In the genomic region with DNA sequence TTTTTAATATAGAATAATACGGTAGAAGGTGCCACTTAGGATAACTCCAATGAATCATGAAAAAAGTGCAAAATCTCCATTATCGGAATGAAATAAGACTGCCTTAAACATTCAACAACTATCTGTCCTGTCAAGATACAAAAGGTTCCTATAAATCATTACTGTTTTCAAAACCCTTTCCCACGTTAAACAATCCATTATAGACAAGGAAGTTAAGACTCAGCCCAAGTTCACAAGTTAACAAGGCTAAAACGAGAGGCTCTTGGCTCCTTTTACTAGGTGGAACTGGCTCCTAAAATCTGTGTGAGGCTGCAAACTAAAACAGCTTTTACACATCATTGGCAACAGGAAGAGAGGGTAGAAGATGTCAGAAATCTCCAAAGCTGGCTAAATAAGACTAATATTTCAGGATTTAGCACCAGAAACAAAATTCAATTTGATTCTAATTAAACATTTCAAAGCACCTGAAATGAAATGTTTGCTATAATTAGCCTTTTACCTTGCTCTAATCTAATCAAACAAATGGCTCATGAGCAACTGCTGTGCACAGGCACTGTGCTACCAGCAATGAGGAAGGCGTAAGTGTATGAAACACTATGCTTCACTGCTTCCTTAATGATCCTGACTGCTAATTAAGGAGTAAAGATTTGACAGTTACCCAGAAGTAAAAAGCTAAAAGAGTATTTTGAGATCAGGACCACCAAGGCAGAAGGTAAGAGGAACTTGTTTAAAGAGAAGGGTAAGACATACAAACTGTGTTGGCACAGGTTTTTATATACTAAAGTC, we compare ENCODE assay signal across 18 cellular contexts.
DNase-seq lines count a peak whose midpoint lies in the region; ATAC-seq and TF ChIP-seq lines count a peak whose summit lies in the region.
"Had no signal": no experiment of that assay in that cellular context is flagged by ENCODE, and none has a peak within 500 bp of the region (broad histone marks: within the 10 kb centered on the region; RNA-seq: fewer than 3 reads in every experiment).

No MANE protein-coding gene starts in this region.

- H3K4me2 ChIP-seq in DOHH2 (ENCODE audit: low read length) (peak overlapping the region; percentile 38), PC-9 (no peak overlapping the region), osteoblast (ENCODE audit: insufficient read depth, low read length) (no peak overlapping the region)

- CTCF ChIA-PET in PC-9 (lab: Charles Lee), result interaction anchor here (0.7 kb wide), 1 partner anchor 9 kb away, joined by 4 read pairs; no protein-coding TSS in a partner anchor

- peaks cover 24% of the 10 kb centered on the region for H3K4me1 ChIP-seq in DOHH2 (ENCODE audit: control insufficient read depth, low read length)
- no peaks in the 10 kb centered on the region for H3K4me1 ChIP-seq in mucosa of descending colon (ENCODE audit: low read depth)
- H3K4me1 ChIP-seq in PC-9 (replicated peaks; ENCODE audit: insufficient read depth), result no peaks in the 10 kb centered on the region
- H3K4me1 ChIP-seq in osteoblast (ENCODE audit: insufficient read depth, low read length), result peaks cover 33% of the 10 kb centered on the region

- H3F3A ChIP-seq in DOHH2 (ENCODE audit: control insufficient read depth, insufficient read depth) (no peaks in the 10 kb centered on the region), PC-9 (ENCODE audit: insufficient read depth, low read depth) (peaks cover 9% of the 10 kb centered on the region; the same call in 1 of the 2 replicates)

- H3K27me3 ChIP-seq in DOHH2 (ENCODE audit: control insufficient read depth, low read length) (no peaks in the 10 kb centered on the region), PC-9 (ENCODE audit: insufficient read depth, low read depth) (no peaks in the 10 kb centered on the region), osteoblast (ENCODE audit: insufficient read depth, low read length) (no peaks in the 10 kb centered on the region)
- H3K27me3 ChIP-seq: right lobe of liver had no signal

- H4K20me1 ChIP-seq in DOHH2 (ENCODE audit: control insufficient read depth, insufficient read depth, low read depth, low read length) (no peaks in the 10 kb centered on the region), PC-9 (ENCODE audit: insufficient read depth) (no peaks in the 10 kb centered on the region), osteoblast (ENCODE audit: insufficient read depth, low read length) (peaks cover 7% of the 10 kb centered on the region)

- ATAC-seq in GM19463 (IDR thresholded peaks at IDR 0.05; ENCODE audit: unreplicated experiment) (peak; percentile 79), mucosa of descending colon (peak; percentile 42), HG03439 (IDR thresholded peaks at IDR 0.05; ENCODE audit: unreplicated experiment) (no peak), HG03025 (IDR thresholded peaks at IDR 0.05; ENCODE audit: low FRiP score, unreplicated experiment) (no peak)
- ATAC-seq: HCT116, right lobe of liver had no signal

- H2AFZ ChIP-seq in PC-9, result no peak overlapping the region
- H2AFZ ChIP-seq in osteoblast (ENCODE audit: low read length), result no peak overlapping the region

- H3K36me3 ChIP-seq in DOHH2 (ENCODE audit: control insufficient read depth, low read length) (peaks cover 5% of the 10 kb centered on the region), mucosa of descending colon (ENCODE audit: low read depth) (no peaks in the 10 kb centered on the region), PC-9 (ENCODE audit: low read depth) (peaks cover 34% of the 10 kb centered on the region), osteoblast (ENCODE audit: insufficient read depth, low read length) (peaks cover 65% of the 10 kb centered on the region)

- H3K27ac ChIP-seq in DOHH2 (ENCODE audit: low read depth, low read length), result peak overlapping the region; percentile 63
- no peak overlapping the region for H3K27ac ChIP-seq in PC-9
- H3K27ac ChIP-seq in osteoblast (ENCODE audit: low read depth, low read length), result no peak overlapping the region
- H3K27ac ChIP-seq: C4-2B, right lobe of liver, SK-N-MC had no signal

- H3K4me3 ChIP-seq in DOHH2 (ENCODE audit: low read length) (peak overlapping the region; percentile 1), mucosa of descending colon (no peak overlapping the region), PC-9 (no peak overlapping the region), osteoblast (ENCODE audit: insufficient read depth, low read length) (no peak overlapping the region)
- H3K4me3 ChIP-seq: right lobe of liver, SK-N-MC had no signal

- DNase-seq in NCI-H69 (lab: John Stamatoyannopoulos, UW) (peak; percentile 83), mucosa of descending colon (no peak), PC-9 (no peak), osteoblast (ENCODE audit: insufficient read length, low spot score, missing footprints) (no peak)
- DNase-seq: ACHN; activated CD4-positive, alpha-beta memory T cell treated with anti-CD3 and anti-CD28 coated beads, Interleukin-2, amount 10 ng/mL, durations not matched to agents 7 days and 5 days; immature natural killer cell; NCI-H510A; occipital lobe; right lobe of liver; RPMI8226 had no signal

- H3K9me3 ChIP-seq in DOHH2 (ENCODE audit: control insufficient read depth, insufficient read depth, low read length) (no peaks in the 10 kb centered on the region), mucosa of descending colon (no peaks in the 10 kb centered on the region), PC-9 (ENCODE audit: insufficient read depth, low read depth) (no peaks in the 10 kb centered on the region), osteoblast (ENCODE audit: low read depth, low read length) (no peaks in the 10 kb centered on the region)
- H3K9me3 ChIP-seq: right lobe of liver had no signal

- BruUV-seq in PC-9 (replicated peaks; lab: Mats Ljungman, UMichigan), result no TSS peak

- TF ChIP-seq CTCF in DOHH2 (IDR thresholded peaks at IDR 0.05; ENCODE audit: low read depth, low read length, poor library complexity, severe bottlenecking), result no peak
- TF ChIP-seq CTCF in mucosa of descending colon (IDR thresholded peaks at IDR 0.05), result no peak
- TF ChIP-seq CTCF in PC-9 (conservative IDR thresholded peaks at IDR 0.05), result no peak
- TF ChIP-seq CTCF in osteoblast (IDR thresholded peaks at IDR 0.05; ENCODE audit: extremely low read depth, low read depth, low read length), result no peak

- intact Hi-C loops in mucosa of descending colon (cut with DNase I, micrococcal nuclease) (no loop called here), PC-9 (cut with micrococcal nuclease; ENCODE audit: unreplicated experiment) (no loop called here)

- no peaks in the 10 kb centered on the region for H3K79me2 ChIP-seq in DOHH2 (ENCODE audit: control insufficient read depth, low read length)
- no peaks in the 10 kb centered on the region for H3K79me2 ChIP-seq in PC-9 (ENCODE audit: low read depth)
- H3K79me2 ChIP-seq in osteoblast (ENCODE audit: insufficient read depth, low read length), result peaks cover 47% of the 10 kb centered on the region

- POLR2A ChIA-PET in PC-9 (lab: Charles Lee; ENCODE audit: unreplicated experiment), result no interaction called here

- H3K9me2 ChIP-seq in DOHH2 (replicated peaks; ENCODE audit: control insufficient read depth, low read length) (no peaks in the 10 kb centered on the region), PC-9 (ENCODE audit: insufficient read depth) (no peaks in the 10 kb centered on the region)

Comparison
In these comparisons a context has a peak if more than half of its experiments do, and no peak if none do; other contexts are left out.
1. ATAC-seq: peak in GM19463 (single experiment) and mucosa of descending colon (single experiment); none in HG03439 (single experiment) and HG03025 (single experiment).